Comparison of ENCODE assay signal across 28 cellular contexts in the genomic region with DNA sequence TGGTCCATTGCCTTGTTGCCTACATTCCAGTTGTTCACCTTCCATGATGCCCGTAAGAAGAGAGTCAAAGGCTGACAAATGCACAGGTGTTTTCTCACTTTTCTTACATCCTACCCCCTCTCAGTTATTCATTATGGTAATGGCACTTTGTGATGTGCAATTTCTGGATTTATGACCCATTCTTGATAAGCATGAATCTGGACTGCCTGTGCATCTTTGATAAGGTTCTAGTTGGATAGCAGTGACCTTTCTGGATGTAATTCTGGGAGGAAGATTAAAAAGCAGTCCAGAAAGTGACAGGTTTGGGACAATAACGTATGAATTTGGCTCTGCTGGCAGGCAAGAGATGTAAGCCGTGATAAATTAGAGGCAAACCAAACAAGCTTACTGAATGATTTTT.
"Had no signal": no experiment of that assay in that cellular context is flagged by ENCODE, and none has a peak within 500 bp of the region (broad histone marks: within the 10 kb centered on the region; RNA-seq: fewer than 3 reads in every experiment).

No MANE protein-coding gene starts in this region.

- DNase-seq: colonic mucosa; cortex of kidney; dermis blood vessel endothelial cell; dorsolateral prefrontal cortex; effector CD4-positive, alpha-beta T cell; effector CD8-positive, alpha-beta T cell; effector memory CD4-positive, alpha-beta T cell; effector memory CD8-positive, alpha-beta T cell; endodermal cell; erythroblast; esophagus squamous epithelium; foreskin fibroblast; foreskin keratinocyte; foreskin melanocyte; gastrocnemius medialis; glutamatergic neuron; head of caudate nucleus; heart left ventricle; heart right ventricle had no signal

- H2AFZ ChIP-seq: hepatocyte had no signal

- H3K4me1 ChIP-seq: colonic mucosa, esophagus muscularis mucosa, gastrocnemius medialis, gastroesophageal sphincter, heart left ventricle, heart right ventricle had no signal

- H3K4me2 ChIP-seq: hepatocyte had no signal

- H3K27me3 ChIP-seq: colonic mucosa, dorsolateral prefrontal cortex, esophagus muscularis mucosa, esophagus squamous epithelium, foreskin keratinocyte, gastrocnemius medialis, gastroesophageal sphincter, heart left ventricle, heart right ventricle, hepatocyte had no signal

- H3K27ac ChIP-seq: colonic mucosa, coronary artery, dorsolateral prefrontal cortex, epithelial cell of prostate, esophagus muscularis mucosa, esophagus squamous epithelium, foreskin keratinocyte, gastrocnemius medialis, gastroesophageal sphincter, heart left ventricle, heart right ventricle, hepatocyte had no signal

- H3K4me3 ChIP-seq: colonic mucosa, coronary artery, dorsolateral prefrontal cortex, esophagus muscularis mucosa, esophagus squamous epithelium, gastrocnemius medialis, gastroesophageal sphincter, heart left ventricle, heart right ventricle, hepatocyte had no signal

- FAIRE-seq: endometrium, endothelial cell of umbilical vein, frontal cortex had no signal

- H3K79me2 ChIP-seq: hepatocyte had no signal

- H3K9me3 ChIP-seq: colonic mucosa, esophagus muscularis mucosa, esophagus squamous epithelium, gastrocnemius medialis, gastroesophageal sphincter, heart left ventricle had no signal

- ATAC-seq: effector memory CD8-positive, alpha-beta T cell; esophagus mucosa; foreskin keratinocyte; gastrocnemius medialis; gastroesophageal sphincter; heart left ventricle; heart right ventricle had no signal

- H3K36me3 ChIP-seq: colonic mucosa, esophagus muscularis mucosa, esophagus squamous epithelium, gastrocnemius medialis, gastroesophageal sphincter, heart left ventricle, heart right ventricle had no signal
